In genomic region chr4:138367942-138368341, GRCh38 we compare ENCODE assay signal across 20 cellular contexts.
A peak's percentile ranks its signal among the peaks of the same experiment; 100 is the strongest.
DNase-seq lines count a peak whose midpoint lies in the region; ATAC-seq and TF ChIP-seq lines count a peak whose summit lies in the region.
"Had no signal": no experiment of that assay in that cellular context is flagged by ENCODE, and none has a peak within 500 bp of the region (broad histone marks: within the 10 kb centered on the region; RNA-seq: fewer than 3 reads in every experiment).

No MANE protein-coding gene starts in this region.

- no peak for TF ChIP-seq CTCF in GM13977 (IDR thresholded peaks at IDR 0.05; ENCODE audit: extremely low read depth, insufficient read depth, missing control alignments)

- DNase-seq in NCI-H345 (lab: John Stamatoyannopoulos, UW) (peak; percentile 25), NCI-H345 treated with DMSO at 0.1 percent for 48 hours (lab: John Stamatoyannopoulos, UW; ENCODE audit: unreplicated experiment) (no peak), NCI-H510A treated with DMSO at 0.1 percent for 48 hours (lab: John Stamatoyannopoulos, UW) (peak; percentile 9), globus pallidus (ENCODE audit: low spot score) (peak; percentile 5), pons (ENCODE audit: low spot score) (peak; percentile 34), GM13977 (ENCODE audit: low spot score) (no peak), dermis blood vessel endothelial cell (no peak)
- DNase-seq: Calu3; CD4-positive, alpha-beta T cell; DMS79 treated with DMSO at 0.1 percent for 48 hours; H9; Kasumi-1; MM.1S; NCI-H1092 treated with DMSO at 0.1 percent for 48 hours; NCI-H1694; NCI-H226; NCI-H774; SHP77 had no signal

- in situ Hi-C loops in GM13977 (cut with MboI; ENCODE audit: low pct_unique_long_range_greater_than_20kb, low sequenced_read_pairs, unreplicated experiment) = no loop called here

- no peak for ATAC-seq in GM21737 (IDR thresholded peaks at IDR 0.05; ENCODE audit: unreplicated experiment)
- ATAC-seq: A549 had no signal

Comparison
In these comparisons a context has a peak if more than half of its experiments do, and no peak if none do; other contexts are left out.
1. DNase-seq: peak in NCI-H345 (single experiment), NCI-H510A treated with DMSO at 0.1 percent for 48 hours (single experiment), globus pallidus (single experiment) and pons (single experiment); none in NCI-H345 treated with DMSO at 0.1 percent for 48 hours (single experiment), GM13977 (single experiment) and dermis blood vessel endothelial cell (single experiment).